33 cellular contexts compared by ENCODE assay signal in the genomic region with DNA sequence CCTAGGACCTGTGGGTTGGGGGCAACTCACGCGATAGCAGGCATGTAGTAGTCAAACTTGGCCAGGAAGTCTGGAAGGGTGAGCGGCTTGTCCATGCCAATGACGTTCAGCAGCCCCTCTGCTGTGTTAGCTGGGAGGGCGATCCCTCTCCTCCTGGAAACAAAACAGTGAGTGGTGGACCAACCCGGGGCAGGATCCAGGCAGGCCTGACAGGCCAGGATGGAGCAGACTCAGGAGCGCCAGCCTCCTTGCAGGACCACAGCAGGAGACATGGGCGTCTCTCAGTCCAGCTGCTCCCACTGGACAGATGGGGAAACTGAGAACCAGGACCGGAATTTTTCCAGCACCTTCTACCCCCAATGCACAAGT.
"Had no signal": no experiment of that assay in that cellular context is flagged by ENCODE, and none has a peak within 500 bp of the region (broad histone marks: within the 10 kb centered on the region; RNA-seq: fewer than 3 reads in every experiment).

No MANE protein-coding gene starts in this region.

- DNase-seq: activated CD4-positive, alpha-beta T cell treated with anti-CD3 and anti-CD28 coated beads for 36 hours; activated CD4-positive, alpha-beta T cell treated with anti-CD3 and anti-CD28 coated beads, Interleukin-2, amount 50 U/mL, for 1 hour; activated CD4-positive, alpha-beta T cell treated with anti-CD3 and anti-CD28 coated beads, Interleukin-2, amount 50 U/mL, for 48 hours; activated CD4-positive, CD25-positive, alpha-beta regulatory T cell; activated CD4-positive, CD25-positive, alpha-beta regulatory T cell treated with anti-CD3 and anti-CD28 coated beads, Interleukin-2, amount 50 U/mL, for 72 hours; activated CD8-positive, alpha-beta memory T cell treated with anti-CD3 and anti-CD28 coated beads, Interleukin-2, amount 10 ng/mL, durations not matched to agents 7 days and 5 days; activated CD8-positive, alpha-beta memory T cell treated with anti-CD3 and anti-CD28 coated beads, Interleukin-2, amount 50 U/mL, for 4 hours; activated CD8-positive, alpha-beta T cell treated with anti-CD3 and anti-CD28 coated beads for 36 hours; activated effector memory CD4-positive, alpha-beta T cell treated with anti-CD3 and anti-CD28 coated beads, Interleukin-2, amount 50 U/mL, for 16 hours; activated naive CD4-positive, alpha-beta T cell treated with anti-CD3 and anti-CD28 coated beads for 36 hours; activated naive CD8-positive, alpha-beta T cell treated with anti-CD3 and anti-CD28 coated beads for 36 hours; activated naive CD8-positive, alpha-beta T cell treated with anti-CD3 and anti-CD28 coated beads, Interleukin-2, amount 50 U/mL, for 24 hours; activated T-cell treated with anti-CD3 and anti-CD28 coated beads, Interleukin-2, amount 50 U/mL, for 1 hour; activated T-cell treated with anti-CD3 and anti-CD28 coated beads, Interleukin-2, amount 50 U/mL, for 48 hours; adrenal gland; central memory CD4-positive, alpha-beta T cell; cerebellar nuclear complex; effector memory CD4-positive, alpha-beta T cell; endodermal cell; foreskin fibroblast; T-helper 2 cell had no signal

- ATAC-seq: activated CD4-positive, alpha-beta T cell treated with anti-CD3 and anti-CD28 coated beads for 36 hours; activated CD8-positive, alpha-beta memory T cell treated with anti-CD3 and anti-CD28 coated beads, Interleukin-2, amount 10 ng/mL, durations not matched to agents 7 days and 5 days; activated CD8-positive, alpha-beta T cell treated with anti-CD3 and anti-CD28 coated beads for 36 hours; activated naive CD8-positive, alpha-beta T cell treated with anti-CD3 and anti-CD28 coated beads, Interleukin-2, amount 50 U/mL, for 24 hours; esophagus mucosa had no signal

- H3K27ac ChIP-seq: adrenal gland, ascending aorta, breast epithelium, cardiac muscle cell, coronary artery had no signal

- H3K27me3 Mint-ChIP-seq: activated CD4-positive, alpha-beta T cell treated with anti-CD3 and anti-CD28 coated beads for 36 hours; activated CD8-positive, alpha-beta memory T cell treated with anti-CD3 and anti-CD28 coated beads, Interleukin-2, amount 10 ng/mL, durations not matched to agents 7 days and 5 days; activated CD8-positive, alpha-beta T cell treated with anti-CD3 and anti-CD28 coated beads for 36 hours; activated naive CD4-positive, alpha-beta T cell treated with anti-CD3 and anti-CD28 coated beads, Interleukin-2, amount 50 U/mL, for 24 hours; activated naive CD8-positive, alpha-beta T cell treated with anti-CD3 and anti-CD28 coated beads for 36 hours; activated naive CD8-positive, alpha-beta T cell treated with anti-CD3 and anti-CD28 coated beads, Interleukin-2, amount 50 U/mL, for 24 hours; brain; dendritic cell treated with granulocyte-macrophage colony-stimulating factor and Interleukin-4, amounts not matched to agents 40 ng/mL and 50 ng/mL, for 4 days had no signal

- FAIRE-seq: frontal cortex had no signal

- H3K36me3 ChIP-seq: adrenal gland, ascending aorta, breast epithelium, cardiac muscle cell had no signal

- H3K27me3 ChIP-seq: adrenal gland, ascending aorta, breast epithelium, cardiac muscle cell, dorsolateral prefrontal cortex had no signal

- H3K36me3 Mint-ChIP-seq: brain had no signal

- H3K4me3 ChIP-seq: adrenal gland, ascending aorta, breast epithelium, cardiac muscle cell, coronary artery, dorsolateral prefrontal cortex had no signal

- H3K27ac Mint-ChIP-seq: activated CD4-positive, alpha-beta T cell treated with anti-CD3 and anti-CD28 coated beads for 36 hours; activated CD8-positive, alpha-beta memory T cell treated with anti-CD3 and anti-CD28 coated beads, Interleukin-2, amount 10 ng/mL, durations not matched to agents 7 days and 5 days; activated CD8-positive, alpha-beta T cell treated with anti-CD3 and anti-CD28 coated beads for 36 hours; activated naive CD4-positive, alpha-beta T cell treated with anti-CD3 and anti-CD28 coated beads for 36 hours; activated naive CD4-positive, alpha-beta T cell treated with anti-CD3 and anti-CD28 coated beads, Interleukin-2, amount 50 U/mL, for 24 hours; activated naive CD8-positive, alpha-beta T cell treated with anti-CD3 and anti-CD28 coated beads for 36 hours; activated naive CD8-positive, alpha-beta T cell treated with anti-CD3 and anti-CD28 coated beads, Interleukin-2, amount 50 U/mL, for 24 hours; activated T-helper 1 cell treated with anti-CD3 and anti-CD28 coated beads, Interleukin-12 subunit alpha, Interleukin-12 subunit beta, Interleukin-2, Interleukin-4 antibody, amounts not matched to agents 30 ng/mL and 10 ng/mL and 1 ng/mL, durations not matched to agents 14 hours and 24 hours and 36 hours; activated T-helper 2 cell treated with anti-CD3 and anti-CD28 coated beads, Interferon-gamma antibody, Interleukin-2, Interleukin-4, amounts not matched to agents 10 μg/mL and 5 μg/mL and 100 μg/mL, durations not matched to agents 14 hours and 24 hours and 36 hours; brain; dendritic cell treated with granulocyte-macrophage colony-stimulating factor and Interleukin-4, amounts not matched to agents 40 ng/mL and 50 ng/mL, for 4 days; endodermal cell had no signal

- H3K4me3 Mint-ChIP-seq: activated CD4-positive, alpha-beta T cell treated with anti-CD3 and anti-CD28 coated beads for 36 hours; activated CD8-positive, alpha-beta memory T cell treated with anti-CD3 and anti-CD28 coated beads, Interleukin-2, amount 10 ng/mL, durations not matched to agents 7 days and 5 days; activated CD8-positive, alpha-beta T cell treated with anti-CD3 and anti-CD28 coated beads for 36 hours; activated naive CD4-positive, alpha-beta T cell treated with anti-CD3 and anti-CD28 coated beads for 36 hours; activated naive CD4-positive, alpha-beta T cell treated with anti-CD3 and anti-CD28 coated beads, Interleukin-2, amount 50 U/mL, for 24 hours; activated naive CD8-positive, alpha-beta T cell treated with anti-CD3 and anti-CD28 coated beads for 36 hours; activated naive CD8-positive, alpha-beta T cell treated with anti-CD3 and anti-CD28 coated beads, Interleukin-2, amount 50 U/mL, for 24 hours; activated T-helper 1 cell treated with anti-CD3 and anti-CD28 coated beads, Interleukin-12 subunit alpha, Interleukin-12 subunit beta, Interleukin-2, Interleukin-4 antibody, amounts not matched to agents 30 ng/mL and 10 ng/mL and 1 ng/mL, durations not matched to agents 14 hours and 24 hours and 36 hours; brain; dendritic cell treated with granulocyte-macrophage colony-stimulating factor and Interleukin-4, amounts not matched to agents 40 ng/mL and 50 ng/mL, for 4 days; endodermal cell had no signal

- H3K9me3 Mint-ChIP-seq: activated CD8-positive, alpha-beta T cell treated with anti-CD3 and anti-CD28 coated beads for 36 hours; activated naive CD4-positive, alpha-beta T cell treated with anti-CD3 and anti-CD28 coated beads for 36 hours; activated naive CD4-positive, alpha-beta T cell treated with anti-CD3 and anti-CD28 coated beads, Interleukin-2, amount 50 U/mL, for 24 hours; activated naive CD8-positive, alpha-beta T cell treated with anti-CD3 and anti-CD28 coated beads for 36 hours; activated naive CD8-positive, alpha-beta T cell treated with anti-CD3 and anti-CD28 coated beads, Interleukin-2, amount 50 U/mL, for 24 hours; activated T-helper 1 cell treated with anti-CD3 and anti-CD28 coated beads, Interleukin-12 subunit alpha, Interleukin-12 subunit beta, Interleukin-2, Interleukin-4 antibody, amounts not matched to agents 30 ng/mL and 10 ng/mL and 1 ng/mL, durations not matched to agents 14 hours and 24 hours and 36 hours; activated T-helper 2 cell treated with anti-CD3 and anti-CD28 coated beads, Interferon-gamma antibody, Interleukin-2, Interleukin-4, amounts not matched to agents 10 μg/mL and 5 μg/mL and 100 μg/mL, durations not matched to agents 14 hours and 24 hours and 36 hours; brain; endodermal cell had no signal

- H3K4me1 ChIP-seq: adrenal gland, ascending aorta, breast epithelium had no signal

- H3K9me3 ChIP-seq: adrenal gland, ascending aorta, breast epithelium had no signal
